8 cellular contexts compared by ENCODE assay signal in genomic region chr2:224982910-224983688, GRCh38. TPM values are rescaled to one million over a fixed set of nuclear protein-coding genes. Genes with fewer than 3 reads are reported as not detected.
DNase-seq lines count a peak whose midpoint lies in the region; ATAC-seq and TF ChIP-seq lines count a peak whose summit lies in the region.

No MANE protein-coding gene starts in this region.

- CTCF ChIA-PET in OCI-LY7 (lab: Charles Lee; ENCODE audit: unreplicated experiment), result no interaction called here

- peak; percentile 37 for DNase-seq in activated CD8-positive, alpha-beta memory T cell treated with anti-CD3 and anti-CD28 coated beads, Interleukin-2, amount 50 U/mL, for 4 hours
- no peak for DNase-seq in activated CD8-positive, alpha-beta memory T cell treated with anti-CD3 and anti-CD28 coated beads for 24 hours
- DNase-seq in activated T-helper 1 cell treated with anti-CD3 and anti-CD28 coated beads, Interleukin-12 subunit alpha, Interleukin-12 subunit beta, Interleukin-2, Interleukin-4 antibody, amounts not matched to agents 30 ng/mL and 10 ng/mL and 1 ng/mL, durations not matched to agents 14 hours and 24 hours and 36 hours (ENCODE audit: low spot score), result peak; percentile 45
- DNase-seq in right cardiac atrium (peak in 1 of 3 donors; percentile 31), OCI-LY7 (ENCODE audit: low spot score) (no peak)

- no peak overlapping the region for H3K27ac ChIP-seq in right cardiac atrium (ENCODE audit: low read length)
- H3K27ac ChIP-seq in subcutaneous abdominal adipose tissue (ENCODE audit: low read depth, low read length), result peak overlapping the region; percentile 48
- H3K27ac ChIP-seq in OCI-LY7 (ENCODE audit: low read depth, low read length, poor library complexity, severe bottlenecking), result no peak overlapping the region

- peaks cover 85% of the 10 kb centered on the region for H3K4me1 Mint-ChIP-seq in activated T-helper 1 cell treated with anti-CD3 and anti-CD28 coated beads, Interleukin-12 subunit alpha, Interleukin-12 subunit beta, Interleukin-2, Interleukin-4 antibody, amounts not matched to agents 30 ng/mL and 10 ng/mL and 1 ng/mL, durations not matched to agents 14 hours and 24 hours and 36 hours (ENCODE audit: low read depth)

- H3K36me3 ChIP-seq in subcutaneous abdominal adipose tissue (ENCODE audit: control insufficient read depth in 5 of 5, insufficient read depth in 5 of 5, low read length in 5 of 5), result no peaks in the 10 kb centered on the region
- no peaks in the 10 kb centered on the region; the same call in 1 of the 2 replicates for H3K36me3 ChIP-seq in OCI-LY7 (ENCODE audit: insufficient read depth, low read length)

- peak overlapping the region in 1 of 5 donors; percentile 35 for H3K9ac ChIP-seq in subcutaneous abdominal adipose tissue (ENCODE audit: low read length in 5 of 5)

- peak overlapping the region; percentile 96 for H3K27ac Mint-ChIP-seq in activated T-helper 1 cell treated with anti-CD3 and anti-CD28 coated beads, Interleukin-12 subunit alpha, Interleukin-12 subunit beta, Interleukin-2, Interleukin-4 antibody, amounts not matched to agents 30 ng/mL and 10 ng/mL and 1 ng/mL, durations not matched to agents 14 hours and 24 hours and 36 hours

- no peaks in the 10 kb centered on the region for H3K27me3 Mint-ChIP-seq in activated T-helper 1 cell treated with anti-CD3 and anti-CD28 coated beads, Interleukin-12 subunit alpha, Interleukin-12 subunit beta, Interleukin-2, Interleukin-4 antibody, amounts not matched to agents 30 ng/mL and 10 ng/mL and 1 ng/mL, durations not matched to agents 14 hours and 24 hours and 36 hours (ENCODE audit: insufficient read depth)

- POLR2A ChIA-PET in OCI-LY7 (lab: Charles Lee), result interaction anchor here (0.6 to 2.2 kb wide), 9 partner anchors 9 to 471 kb away, joined by 3 to 10 read pairs (median 4); no protein-coding TSS in a partner anchor

- H4K20me1 ChIP-seq in OCI-LY7 (ENCODE audit: insufficient read depth, low read length), result no peaks in the 10 kb centered on the region

- no TSS peak for BruUV-seq in OCI-LY7 (replicated peaks; lab: Mats Ljungman, UMichigan)

- H3K79me2 ChIP-seq in OCI-LY7 (ENCODE audit: insufficient read depth, low read depth, low read length), result no peaks in the 10 kb centered on the region

- H3K4me1 ChIP-seq in right cardiac atrium (ENCODE audit: control insufficient read depth, insufficient read depth, low read length) (no peaks in the 10 kb centered on the region), subcutaneous abdominal adipose tissue (ENCODE audit: control insufficient read depth in 5 of 5, insufficient read depth in 5 of 5, low read length in 5 of 5) (peaks cover 0 to 22% (median 20%) of the 10 kb centered on the region in 5 donors), OCI-LY7 (ENCODE audit: insufficient read depth, low read length, poor library complexity, severe bottlenecking) (peaks cover 19% of the 10 kb centered on the region)

- H3K4me3 ChIP-seq in right cardiac atrium (ENCODE audit: low read length) (peak overlapping the region; percentile 41), subcutaneous abdominal adipose tissue (ENCODE audit: low read depth in 1 of 5, low read length in 5 of 5) (peak overlapping the region; percentile 17 to 47 (median 40)), OCI-LY7 (ENCODE audit: low read depth, low read length, poor library complexity, severe bottlenecking) (no peak overlapping the region)

- no peak for TF ChIP-seq CTCF in OCI-LY7 (conservative IDR thresholded peaks at IDR 0.05; ENCODE audit: low read length)

- H3K36me3 Mint-ChIP-seq in activated T-helper 1 cell treated with anti-CD3 and anti-CD28 coated beads, Interleukin-12 subunit alpha, Interleukin-12 subunit beta, Interleukin-2, Interleukin-4 antibody, amounts not matched to agents 30 ng/mL and 10 ng/mL and 1 ng/mL, durations not matched to agents 14 hours and 24 hours and 36 hours (ENCODE audit: low read depth), result peaks cover 31% of the 10 kb centered on the region

- ATAC-seq in HG03439 (IDR thresholded peaks at IDR 0.05; ENCODE audit: unreplicated experiment) (peak; percentile 52), right cardiac atrium (peak; percentile 35 to 50), GM18517 (IDR thresholded peaks at IDR 0.05; ENCODE audit: unreplicated experiment) (no peak)

- no peaks in the 10 kb centered on the region for H3K9me2 ChIP-seq in OCI-LY7 (ENCODE audit: insufficient read depth, low read length)

- H3K4me3 Mint-ChIP-seq in activated T-helper 1 cell treated with anti-CD3 and anti-CD28 coated beads, Interleukin-12 subunit alpha, Interleukin-12 subunit beta, Interleukin-2, Interleukin-4 antibody, amounts not matched to agents 30 ng/mL and 10 ng/mL and 1 ng/mL, durations not matched to agents 14 hours and 24 hours and 36 hours, result peak overlapping the region; percentile 80

- no peak overlapping the region for H2AFZ ChIP-seq in OCI-LY7 (ENCODE audit: low read length)

- no peaks in the 10 kb centered on the region for H3K27me3 ChIP-seq in right cardiac atrium (ENCODE audit: control insufficient read depth, insufficient read depth)
- peaks cover 0 to 2% (median 0%) of the 10 kb centered on the region in 5 donors for H3K27me3 ChIP-seq in subcutaneous abdominal adipose tissue (ENCODE audit: control insufficient read depth in 5 of 5, insufficient read depth in 4 of 5, low read length in 5 of 5)

- no peak overlapping the region; the same call in 1 of the 2 replicates for H3K4me2 ChIP-seq in OCI-LY7 (ENCODE audit: low read length)

- H3K9me3 Mint-ChIP-seq in activated T-helper 1 cell treated with anti-CD3 and anti-CD28 coated beads, Interleukin-12 subunit alpha, Interleukin-12 subunit beta, Interleukin-2, Interleukin-4 antibody, amounts not matched to agents 30 ng/mL and 10 ng/mL and 1 ng/mL, durations not matched to agents 14 hours and 24 hours and 36 hours, result no peaks in the 10 kb centered on the region

- 38% methylated on average over 13 of the region's 13 CpGs for WGBS in right cardiac atrium

- intact Hi-C loops in activated T-helper 1 cell treated with anti-CD3 and anti-CD28 coated beads, Interleukin-12 subunit alpha, Interleukin-12 subunit beta, Interleukin-2, Interleukin-4 antibody, amounts not matched to agents 30 ng/mL and 10 ng/mL and 1 ng/mL, durations not matched to agents 14 hours and 24 hours and 36 hours (cut with micrococcal nuclease), result loop anchor here (1.0 kb wide), 1 partner anchor 37 kb away; no protein-coding TSS in a partner anchor
- intact Hi-C loops in right cardiac atrium (cut with DNase I), result no loop called here
- intact Hi-C loops in OCI-LY7 (cut with micrococcal nuclease; ENCODE audit: unreplicated experiment), result no loop called here

- H3K9me3 ChIP-seq in right cardiac atrium (ENCODE audit: control insufficient read depth, low read length), result no peaks in the 10 kb centered on the region
- H3K9me3 ChIP-seq in subcutaneous abdominal adipose tissue (ENCODE audit: control insufficient read depth in 5 of 5, low read length in 5 of 5), result no peaks in the 10 kb centered on the region
- H3K9me3 ChIP-seq in OCI-LY7 (ENCODE audit: low read length), result no peaks in the 10 kb centered on the region

RNA-seq across cellular contexts. Expression of gene DOCK10, which starts 59.2 kb away (rescaled TPM):
- total RNA-seq in activated T-helper 1 cell treated with anti-CD3 and anti-CD28 coated beads, Interleukin-12 subunit alpha, Interleukin-12 subunit beta, Interleukin-2, Interleukin-4 antibody, amounts not matched to agents 30 ng/mL and 10 ng/mL and 1 ng/mL, durations not matched to agents 14 hours and 24 hours and 36 hours, result 144 and 159 TPM in 2 replicates
- total RNA-seq in right cardiac atrium (1 to 10 TPM; 3.6 to 6.9 (median 5.1) TPM), OCI-LY7 (2022) (68.2 and 78.2 TPM in 2 replicates)
- 0.86 TPM for polyA plus RNA-seq in right cardiac atrium
- total RNA-seq in OCI-LY7 (2014; rRNA removed; shearing (Covaris generic)), result 40.8 and 51.5 TPM in 2 replicates

Comparison
In these comparisons a context has a peak if more than half of its experiments do, and no peak if none do; other contexts are left out.
1. DNase-seq: peak in activated CD8-positive, alpha-beta memory T cell treated with anti-CD3 and anti-CD28 coated beads, Interleukin-2, amount 50 U/mL, for 4 hours (single experiment) and activated T-helper 1 cell treated with anti-CD3 and anti-CD28 coated beads, Interleukin-12 subunit alpha, Interleukin-12 subunit beta, Interleukin-2, Interleukin-4 antibody, amounts not matched to agents 30 ng/mL and 10 ng/mL and 1 ng/mL, durations not matched to agents 14 hours and 24 hours and 36 hours (single experiment); none in activated CD8-positive, alpha-beta memory T cell treated with anti-CD3 and anti-CD28 coated beads for 24 hours (single experiment) and OCI-LY7 (single experiment).
2. RNA of gene DOCK10, which starts 59.2 kb away (total RNA-seq): 144 to 159 TPM in activated T-helper 1 cell treated with anti-CD3 and anti-CD28 coated beads, Interleukin-12 subunit alpha, Interleukin-12 subunit beta, Interleukin-2, Interleukin-4 antibody, amounts not matched to agents 30 ng/mL and 10 ng/mL and 1 ng/mL, durations not matched to agents 14 hours and 24 hours and 36 hours and 40.8 to 78.2 TPM in OCI-LY7; 3.6 to 6.9 TPM in right cardiac atrium; every median in the first group is over 4 times any median in the second.